1 cellular context compared by ENCODE assay signal in genomic region chr1:169312084-169312954, GRCh38.
A peak's percentile ranks its signal among the peaks of the same experiment; 100 is the strongest.
TF ChIP-seq lines count a peak whose summit lies in the region.

No MANE protein-coding gene starts in this region.

TF ChIP-seq in K562, 482 proteins besides CTCF, POLR2A, EP300 and RAD21 (continued from another document and continues in another):
- TF ChIP-seq, protein P1, sequence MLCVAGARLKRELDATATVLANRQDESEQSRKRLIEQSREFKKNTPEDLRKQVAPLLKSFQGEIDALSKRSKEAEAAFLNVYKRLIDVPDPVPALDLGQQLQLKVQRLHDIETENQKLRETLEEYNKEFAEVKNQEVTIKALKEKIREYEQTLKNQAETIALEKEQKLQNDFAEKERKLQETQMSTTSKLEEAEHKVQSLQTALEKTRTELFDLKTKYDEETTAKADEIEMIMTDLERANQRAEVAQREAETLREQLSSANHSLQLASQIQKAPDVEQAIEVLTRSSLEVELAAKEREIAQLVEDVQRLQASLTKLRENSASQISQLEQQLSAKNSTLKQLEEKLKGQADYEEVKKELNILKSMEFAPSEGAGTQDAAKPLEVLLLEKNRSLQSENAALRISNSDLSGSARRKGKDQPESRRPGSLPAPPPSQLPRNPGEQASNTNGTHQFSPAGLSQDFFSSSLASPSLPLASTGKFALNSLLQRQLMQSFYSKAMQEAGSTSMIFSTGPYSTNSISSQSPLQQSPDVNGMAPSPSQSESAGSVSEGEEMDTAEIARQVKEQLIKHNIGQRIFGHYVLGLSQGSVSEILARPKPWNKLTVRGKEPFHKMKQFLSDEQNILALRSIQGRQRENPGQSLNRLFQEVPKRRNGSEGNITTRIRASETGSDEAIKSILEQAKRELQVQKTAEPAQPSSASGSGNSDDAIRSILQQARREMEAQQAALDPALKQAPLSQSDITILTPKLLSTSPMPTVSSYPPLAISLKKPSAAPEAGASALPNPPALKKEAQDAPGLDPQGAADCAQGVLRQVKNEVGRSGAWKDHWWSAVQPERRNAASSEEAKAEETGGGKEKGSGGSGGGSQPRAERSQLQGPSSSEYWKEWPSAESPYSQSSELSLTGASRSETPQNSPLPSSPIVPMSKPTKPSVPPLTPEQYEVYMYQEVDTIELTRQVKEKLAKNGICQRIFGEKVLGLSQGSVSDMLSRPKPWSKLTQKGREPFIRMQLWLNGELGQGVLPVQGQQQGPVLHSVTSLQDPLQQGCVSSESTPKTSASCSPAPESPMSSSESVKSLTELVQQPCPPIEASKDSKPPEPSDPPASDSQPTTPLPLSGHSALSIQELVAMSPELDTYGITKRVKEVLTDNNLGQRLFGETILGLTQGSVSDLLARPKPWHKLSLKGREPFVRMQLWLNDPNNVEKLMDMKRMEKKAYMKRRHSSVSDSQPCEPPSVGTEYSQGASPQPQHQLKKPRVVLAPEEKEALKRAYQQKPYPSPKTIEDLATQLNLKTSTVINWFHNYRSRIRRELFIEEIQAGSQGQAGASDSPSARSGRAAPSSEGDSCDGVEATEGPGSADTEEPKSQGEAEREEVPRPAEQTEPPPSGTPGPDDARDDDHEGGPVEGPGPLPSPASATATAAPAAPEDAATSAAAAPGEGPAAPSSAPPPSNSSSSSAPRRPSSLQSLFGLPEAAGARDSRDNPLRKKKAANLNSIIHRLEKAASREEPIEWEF (CRISPR knock-in tag; IDR thresholded peaks at IDR 0.05) = no peak
- TF ChIP-seq ADNP (tag; IDR thresholded peaks at IDR 0.05) = peak; percentile 61
- TF ChIP-seq ARHGAP35 (IDR thresholded peaks at IDR 0.05; ENCODE audit: partially characterized antibody) = no peak
- TF ChIP-seq, protein P2, sequence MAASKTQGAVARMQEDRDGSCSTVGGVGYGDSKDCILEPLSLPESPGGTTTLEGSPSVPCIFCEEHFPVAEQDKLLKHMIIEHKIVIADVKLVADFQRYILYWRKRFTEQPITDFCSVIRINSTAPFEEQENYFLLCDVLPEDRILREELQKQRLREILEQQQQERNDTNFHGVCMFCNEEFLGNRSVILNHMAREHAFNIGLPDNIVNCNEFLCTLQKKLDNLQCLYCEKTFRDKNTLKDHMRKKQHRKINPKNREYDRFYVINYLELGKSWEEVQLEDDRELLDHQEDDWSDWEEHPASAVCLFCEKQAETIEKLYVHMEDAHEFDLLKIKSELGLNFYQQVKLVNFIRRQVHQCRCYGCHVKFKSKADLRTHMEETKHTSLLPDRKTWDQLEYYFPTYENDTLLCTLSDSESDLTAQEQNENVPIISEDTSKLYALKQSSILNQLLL (CRISPR knock-in tag; IDR thresholded peaks at IDR 0.05; ENCODE audit: borderline replicate concordance) = no peak
- TF ChIP-seq RBM17 (IDR thresholded peaks at IDR 0.05; ENCODE audit: borderline replicate concordance, low read depth, low read length) = no peak
- TF ChIP-seq, protein P3, sequence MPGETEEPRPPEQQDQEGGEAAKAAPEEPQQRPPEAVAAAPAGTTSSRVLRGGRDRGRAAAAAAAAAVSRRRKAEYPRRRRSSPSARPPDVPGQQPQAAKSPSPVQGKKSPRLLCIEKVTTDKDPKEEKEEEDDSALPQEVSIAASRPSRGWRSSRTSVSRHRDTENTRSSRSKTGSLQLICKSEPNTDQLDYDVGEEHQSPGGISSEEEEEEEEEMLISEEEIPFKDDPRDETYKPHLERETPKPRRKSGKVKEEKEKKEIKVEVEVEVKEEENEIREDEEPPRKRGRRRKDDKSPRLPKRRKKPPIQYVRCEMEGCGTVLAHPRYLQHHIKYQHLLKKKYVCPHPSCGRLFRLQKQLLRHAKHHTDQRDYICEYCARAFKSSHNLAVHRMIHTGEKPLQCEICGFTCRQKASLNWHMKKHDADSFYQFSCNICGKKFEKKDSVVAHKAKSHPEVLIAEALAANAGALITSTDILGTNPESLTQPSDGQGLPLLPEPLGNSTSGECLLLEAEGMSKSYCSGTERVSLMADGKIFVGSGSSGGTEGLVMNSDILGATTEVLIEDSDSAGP (CRISPR knock-in tag; IDR thresholded peaks at IDR 0.05) = no peak
- TF ChIP-seq MED1 (CRISPR knock-in tag; IDR thresholded peaks at IDR 0.05; ENCODE audit: borderline replicate concordance) = no peak
- no peak for TF ChIP-seq ZNF232 (CRISPR knock-in tag; IDR thresholded peaks at IDR 0.05)
- no peak for TF ChIP-seq DLX4 (CRISPR knock-in tag; IDR thresholded peaks at IDR 0.05)
- peak; percentile 22 to 74; a peak in 1 of 4 replicates for TF ChIP-seq SIN3A (IDR thresholded peaks at IDR 0.05; ENCODE audit: borderline replicate concordance in 2 of 2, control insufficient read depth in 1 of 2, low read depth in 2 of 2, low read length in 2 of 2)
- no peak for TF ChIP-seq ZNF696 (CRISPR knock-in tag; conservative IDR thresholded peaks at IDR 0.05)
- TF ChIP-seq ZNF77 (CRISPR knock-in tag; IDR thresholded peaks at IDR 0.05) = no peak
- no peak for TF ChIP-seq MXI1 (IDR thresholded peaks at IDR 0.05; ENCODE audit: low read depth, low read length)
- TF ChIP-seq SRSF3 (IDR thresholded peaks at IDR 0.05; ENCODE audit: insufficient read depth, low read length) = no peak
- peak in 1 of 2 experiments; percentile 90; a peak in 2 of 4 replicates for TF ChIP-seq RCOR1 (IDR thresholded peaks at IDR 0.05; ENCODE audit: borderline replicate concordance in 1 of 2, low read depth in 2 of 2, low read length in 2 of 2)
- no peak for TF ChIP-seq PCBP1 (IDR thresholded peaks at IDR 0.05; ENCODE audit: low read depth, low read length, poor library complexity, severe bottlenecking)
- TF ChIP-seq, protein P4, sequence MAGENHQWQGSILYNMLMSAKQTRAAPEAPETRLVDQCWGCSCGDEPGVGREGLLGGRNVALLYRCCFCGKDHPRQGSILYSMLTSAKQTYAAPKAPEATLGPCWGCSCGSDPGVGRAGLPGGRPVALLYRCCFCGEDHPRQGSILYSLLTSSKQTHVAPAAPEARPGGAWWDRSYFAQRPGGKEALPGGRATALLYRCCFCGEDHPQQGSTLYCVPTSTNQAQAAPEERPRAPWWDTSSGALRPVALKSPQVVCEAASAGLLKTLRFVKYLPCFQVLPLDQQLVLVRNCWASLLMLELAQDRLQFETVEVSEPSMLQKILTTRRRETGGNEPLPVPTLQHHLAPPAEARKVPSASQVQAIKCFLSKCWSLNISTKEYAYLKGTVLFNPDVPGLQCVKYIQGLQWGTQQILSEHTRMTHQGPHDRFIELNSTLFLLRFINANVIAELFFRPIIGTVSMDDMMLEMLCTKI (IDR thresholded peaks at IDR 0.05; ENCODE audit: partially characterized antibody) = no peak
- TF ChIP-seq GTF2E2 (tag; IDR thresholded peaks at IDR 0.05) = no peak
- TF ChIP-seq MCM7 (IDR thresholded peaks at IDR 0.05) = no peak
- TF ChIP-seq PHF20 (IDR thresholded peaks at IDR 0.05; ENCODE audit: partially characterized antibody) = no peak
- peak; percentile 75; the same call in 1 of the 2 replicates for TF ChIP-seq MIER1 (IDR thresholded peaks at IDR 0.05; ENCODE audit: low read depth)
- no peak for TF ChIP-seq TCF7L2 (IDR thresholded peaks at IDR 0.05; ENCODE audit: low read depth, low read length)
- no peak for TF ChIP-seq GATAD2B (IDR thresholded peaks at IDR 0.05; ENCODE audit: borderline replicate concordance)
- TF ChIP-seq HNRNPL (IDR thresholded peaks at IDR 0.05; ENCODE audit: low read depth, low read length) = no peak
- TF ChIP-seq, protein P5, sequence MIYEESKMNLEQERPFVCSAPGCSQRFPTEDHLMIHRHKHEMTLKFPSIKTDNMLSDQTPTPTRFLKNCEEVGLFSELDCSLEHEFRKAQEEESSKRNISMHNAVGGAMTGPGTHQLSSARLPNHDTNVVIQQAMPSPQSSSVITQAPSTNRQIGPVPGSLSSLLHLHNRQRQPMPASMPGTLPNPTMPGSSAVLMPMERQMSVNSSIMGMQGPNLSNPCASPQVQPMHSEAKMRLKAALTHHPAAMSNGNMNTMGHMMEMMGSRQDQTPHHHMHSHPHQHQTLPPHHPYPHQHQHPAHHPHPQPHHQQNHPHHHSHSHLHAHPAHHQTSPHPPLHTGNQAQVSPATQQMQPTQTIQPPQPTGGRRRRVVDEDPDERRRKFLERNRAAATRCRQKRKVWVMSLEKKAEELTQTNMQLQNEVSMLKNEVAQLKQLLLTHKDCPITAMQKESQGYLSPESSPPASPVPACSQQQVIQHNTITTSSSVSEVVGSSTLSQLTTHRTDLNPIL (CRISPR knock-in tag; IDR thresholded peaks at IDR 0.05) = no peak
- TF ChIP-seq LEF1 (IDR thresholded peaks at IDR 0.05) = peak; percentile 85
- TF ChIP-seq SRF (CRISPR knock-in tag; IDR thresholded peaks at IDR 0.05) = no peak
- TF ChIP-seq, protein P6, sequence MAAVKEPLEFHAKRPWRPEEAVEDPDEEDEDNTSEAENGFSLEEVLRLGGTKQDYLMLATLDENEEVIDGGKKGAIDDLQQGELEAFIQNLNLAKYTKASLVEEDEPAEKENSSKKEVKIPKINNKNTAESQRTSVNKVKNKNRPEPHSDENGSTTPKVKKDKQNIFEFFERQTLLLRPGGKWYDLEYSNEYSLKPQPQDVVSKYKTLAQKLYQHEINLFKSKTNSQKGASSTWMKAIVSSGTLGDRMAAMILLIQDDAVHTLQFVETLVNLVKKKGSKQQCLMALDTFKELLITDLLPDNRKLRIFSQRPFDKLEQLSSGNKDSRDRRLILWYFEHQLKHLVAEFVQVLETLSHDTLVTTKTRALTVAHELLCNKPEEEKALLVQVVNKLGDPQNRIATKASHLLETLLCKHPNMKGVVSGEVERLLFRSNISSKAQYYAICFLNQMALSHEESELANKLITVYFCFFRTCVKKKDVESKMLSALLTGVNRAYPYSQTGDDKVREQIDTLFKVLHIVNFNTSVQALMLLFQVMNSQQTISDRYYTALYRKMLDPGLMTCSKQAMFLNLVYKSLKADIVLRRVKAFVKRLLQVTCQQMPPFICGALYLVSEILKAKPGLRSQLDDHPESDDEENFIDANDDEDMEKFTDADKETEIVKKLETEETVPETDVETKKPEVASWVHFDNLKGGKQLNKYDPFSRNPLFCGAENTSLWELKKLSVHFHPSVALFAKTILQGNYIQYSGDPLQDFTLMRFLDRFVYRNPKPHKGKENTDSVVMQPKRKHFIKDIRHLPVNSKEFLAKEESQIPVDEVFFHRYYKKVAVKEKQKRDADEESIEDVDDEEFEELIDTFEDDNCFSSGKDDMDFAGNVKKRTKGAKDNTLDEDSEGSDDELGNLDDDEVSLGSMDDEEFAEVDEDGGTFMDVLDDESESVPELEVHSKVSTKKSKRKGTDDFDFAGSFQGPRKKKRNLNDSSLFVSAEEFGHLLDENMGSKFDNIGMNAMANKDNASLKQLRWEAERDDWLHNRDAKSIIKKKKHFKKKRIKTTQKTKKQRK (IDR thresholded peaks at IDR 0.05; ENCODE audit: borderline replicate concordance, low read depth, low read length) = no peak
- TF ChIP-seq KDM4B (IDR thresholded peaks at IDR 0.05; ENCODE audit: borderline replicate concordance in 2 of 2, low read depth in 1 of 2) = no peak
- TF ChIP-seq, protein P7, sequence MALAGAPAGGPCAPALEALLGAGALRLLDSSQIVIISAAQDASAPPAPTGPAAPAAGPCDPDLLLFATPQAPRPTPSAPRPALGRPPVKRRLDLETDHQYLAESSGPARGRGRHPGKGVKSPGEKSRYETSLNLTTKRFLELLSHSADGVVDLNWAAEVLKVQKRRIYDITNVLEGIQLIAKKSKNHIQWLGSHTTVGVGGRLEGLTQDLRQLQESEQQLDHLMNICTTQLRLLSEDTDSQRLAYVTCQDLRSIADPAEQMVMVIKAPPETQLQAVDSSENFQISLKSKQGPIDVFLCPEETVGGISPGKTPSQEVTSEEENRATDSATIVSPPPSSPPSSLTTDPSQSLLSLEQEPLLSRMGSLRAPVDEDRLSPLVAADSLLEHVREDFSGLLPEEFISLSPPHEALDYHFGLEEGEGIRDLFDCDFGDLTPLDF (CRISPR knock-in tag; IDR thresholded peaks at IDR 0.05) = no peak
- TF ChIP-seq ELF1 (tag; IDR thresholded peaks at IDR 0.05) = peak; percentile 45
- no peak for TF ChIP-seq NFIC (IDR thresholded peaks at IDR 0.05)
- TF ChIP-seq, protein P8, sequence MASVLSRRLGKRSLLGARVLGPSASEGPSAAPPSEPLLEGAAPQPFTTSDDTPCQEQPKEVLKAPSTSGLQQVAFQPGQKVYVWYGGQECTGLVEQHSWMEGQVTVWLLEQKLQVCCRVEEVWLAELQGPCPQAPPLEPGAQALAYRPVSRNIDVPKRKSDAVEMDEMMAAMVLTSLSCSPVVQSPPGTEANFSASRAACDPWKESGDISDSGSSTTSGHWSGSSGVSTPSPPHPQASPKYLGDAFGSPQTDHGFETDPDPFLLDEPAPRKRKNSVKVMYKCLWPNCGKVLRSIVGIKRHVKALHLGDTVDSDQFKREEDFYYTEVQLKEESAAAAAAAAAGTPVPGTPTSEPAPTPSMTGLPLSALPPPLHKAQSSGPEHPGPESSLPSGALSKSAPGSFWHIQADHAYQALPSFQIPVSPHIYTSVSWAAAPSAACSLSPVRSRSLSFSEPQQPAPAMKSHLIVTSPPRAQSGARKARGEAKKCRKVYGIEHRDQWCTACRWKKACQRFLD (CRISPR knock-in tag; IDR thresholded peaks at IDR 0.05) = 0 out of 2 replicates have a peak, but pooled peaks have one; percentile 68
- TF ChIP-seq, protein P9, sequence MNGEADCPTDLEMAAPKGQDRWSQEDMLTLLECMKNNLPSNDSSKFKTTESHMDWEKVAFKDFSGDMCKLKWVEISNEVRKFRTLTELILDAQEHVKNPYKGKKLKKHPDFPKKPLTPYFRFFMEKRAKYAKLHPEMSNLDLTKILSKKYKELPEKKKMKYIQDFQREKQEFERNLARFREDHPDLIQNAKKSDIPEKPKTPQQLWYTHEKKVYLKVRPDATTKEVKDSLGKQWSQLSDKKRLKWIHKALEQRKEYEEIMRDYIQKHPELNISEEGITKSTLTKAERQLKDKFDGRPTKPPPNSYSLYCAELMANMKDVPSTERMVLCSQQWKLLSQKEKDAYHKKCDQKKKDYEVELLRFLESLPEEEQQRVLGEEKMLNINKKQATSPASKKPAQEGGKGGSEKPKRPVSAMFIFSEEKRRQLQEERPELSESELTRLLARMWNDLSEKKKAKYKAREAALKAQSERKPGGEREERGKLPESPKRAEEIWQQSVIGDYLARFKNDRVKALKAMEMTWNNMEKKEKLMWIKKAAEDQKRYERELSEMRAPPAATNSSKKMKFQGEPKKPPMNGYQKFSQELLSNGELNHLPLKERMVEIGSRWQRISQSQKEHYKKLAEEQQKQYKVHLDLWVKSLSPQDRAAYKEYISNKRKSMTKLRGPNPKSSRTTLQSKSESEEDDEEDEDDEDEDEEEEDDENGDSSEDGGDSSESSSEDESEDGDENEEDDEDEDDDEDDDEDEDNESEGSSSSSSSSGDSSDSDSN (IDR thresholded peaks at IDR 0.05; ENCODE audit: borderline replicate concordance in 1 of 2, low read depth in 2 of 2, low read length in 2 of 2) = no peak
- TF ChIP-seq XRCC3 (IDR thresholded peaks at IDR 0.05) = no peak
- peak; percentile 80 for TF ChIP-seq FOXM1 (IDR thresholded peaks at IDR 0.05; ENCODE audit: low read depth)
- TF ChIP-seq FOXM1 (CRISPR knock-in tag; IDR thresholded peaks at IDR 0.05; ENCODE audit: low read depth) = no peak
- no peak for TF ChIP-seq FOXJ3 (CRISPR knock-in tag; IDR thresholded peaks at IDR 0.05)
- no peak for TF ChIP-seq ERF (CRISPR knock-in tag; IDR thresholded peaks at IDR 0.05)
- TF ChIP-seq MYNN (IDR thresholded peaks at IDR 0.05) = peak; percentile 52; the same call in 1 of the 2 replicates
- no peak for TF ChIP-seq MYNN (CRISPR knock-in tag; IDR thresholded peaks at IDR 0.05)
- TF ChIP-seq BRF1 (IDR thresholded peaks at IDR 0.05; ENCODE audit: borderline replicate concordance, extremely low read depth, insufficient read length) = no peak
- no peak for TF ChIP-seq ZNF586 (CRISPR knock-in tag; conservative IDR thresholded peaks at IDR 0.05)
